ENCODE assay signal across 22 cellular contexts in genomic region chr3:174336774-174337173, GRCh38.
DNase-seq lines count a peak whose midpoint lies in the region; ATAC-seq and TF ChIP-seq lines count a peak whose summit lies in the region.
"Had no signal": no experiment of that assay in that cellular context is flagged by ENCODE, and none has a peak within 500 bp of the region (broad histone marks: within the 10 kb centered on the region; RNA-seq: fewer than 3 reads in every experiment).

No MANE protein-coding gene starts in this region.

- peak overlapping the region; percentile 93 for H3K27ac Mint-ChIP-seq in dendritic cell treated with granulocyte-macrophage colony-stimulating factor and Interleukin-4, amounts not matched to agents 40 ng/mL and 50 ng/mL, for 4 days
- H3K27ac Mint-ChIP-seq: CD8-positive, alpha-beta T cell had no signal

- no peaks in the 10 kb centered on the region; the same call in 1 of the 2 replicates for H3F3A ChIP-seq in GM23248 (ENCODE audit: insufficient read depth)

- no peak overlapping the region for H3K9ac ChIP-seq in GM23248

- H3K27ac ChIP-seq in GM23248 (no peak overlapping the region), osteoblast (ENCODE audit: low read depth, low read length) (no peak overlapping the region)
- H3K27ac ChIP-seq: PC-9 had no signal

- H3K4me3 ChIP-seq in GM23248 (no peak overlapping the region), osteoblast (ENCODE audit: insufficient read depth, low read length) (no peak overlapping the region)
- H3K4me3 ChIP-seq: HAP-1, K562, MG63, PC-9 had no signal

- in situ Hi-C loops in GM23248 (cut with MboI), result no loop called here

- no peaks in the 10 kb centered on the region for H3K79me2 ChIP-seq in GM23248 (ENCODE audit: insufficient read depth)
- H3K79me2 ChIP-seq in osteoblast (ENCODE audit: insufficient read depth, low read length), result no peaks in the 10 kb centered on the region

- H2AFZ ChIP-seq in GM23248, result 0 out of 2 replicates have a peak overlapping the region, but pooled peaks have one; percentile 20
- H2AFZ ChIP-seq in osteoblast (ENCODE audit: low read length), result peak overlapping the region; percentile 34
- H2AFZ ChIP-seq: PC-9 had no signal

- ATAC-seq in GM19395 (IDR thresholded peaks at IDR 0.05; ENCODE audit: unreplicated experiment) (no peak), GM19452 (IDR thresholded peaks at IDR 0.05; ENCODE audit: unreplicated experiment) (no peak)
- ATAC-seq: CD8-positive, alpha-beta T cell; HepG2; K562; SK-N-SH treated with all-trans-retinoic acid at 6 μM for 48 hours had no signal

- H3K27me3 ChIP-seq in GM23248 (replicated peaks; ENCODE audit: insufficient read depth), result no peaks in the 10 kb centered on the region
- no peaks in the 10 kb centered on the region for H3K27me3 ChIP-seq in osteoblast (ENCODE audit: insufficient read depth, low read length)
- H3K27me3 ChIP-seq: MG63 had no signal

- H3K9me3 ChIP-seq in GM23248 (ENCODE audit: low read depth), result no peaks in the 10 kb centered on the region
- no peaks in the 10 kb centered on the region for H3K9me3 ChIP-seq in osteoblast (ENCODE audit: low read depth, low read length)
- H3K9me3 ChIP-seq: HAP-1, MG63 had no signal

- H3K36me3 Mint-ChIP-seq in dendritic cell treated with granulocyte-macrophage colony-stimulating factor and Interleukin-4, amounts not matched to agents 40 ng/mL and 50 ng/mL, for 4 days (ENCODE audit: low read depth), result no peaks in the 10 kb centered on the region
- H3K36me3 Mint-ChIP-seq: CD8-positive, alpha-beta T cell had no signal

- H3K36me3 ChIP-seq in GM23248 (ENCODE audit: low read depth) (no peaks in the 10 kb centered on the region), osteoblast (ENCODE audit: insufficient read depth, low read length) (no peaks in the 10 kb centered on the region)
- H3K36me3 ChIP-seq: HAP-1, MG63 had no signal

- TF ChIP-seq CTCF in osteoblast (IDR thresholded peaks at IDR 0.05; ENCODE audit: extremely low read depth, low read depth, low read length), result no peak

- H3K4me1 Mint-ChIP-seq in dendritic cell treated with granulocyte-macrophage colony-stimulating factor and Interleukin-4, amounts not matched to agents 40 ng/mL and 50 ng/mL, for 4 days (ENCODE audit: low read depth), result peaks cover 42% of the 10 kb centered on the region

- peak; percentile 17 for DNase-seq in Ammon's horn (ENCODE audit: low spot score)
- no peak for DNase-seq in GM23248
- no peak for DNase-seq in osteoblast (ENCODE audit: insufficient read length, low spot score, missing footprints)
- no peak for DNase-seq in NCI-H446 treated with DMSO at 0.1 percent for 48 hours (lab: John Stamatoyannopoulos, UW)
- DNase-seq in GM03348 (ENCODE audit: low spot score), result no peak
- DNase-seq: Calu3; CD8-positive, alpha-beta T cell; MG63; NCI-H1092 treated with DMSO at 0.1 percent for 48 hours; NCI-H146; NCI-H2029; NCI-H345; NCI-H524 treated with DMSO at 0.1 percent for 48 hours; PC-9; SHP77 treated with DMSO at 0.1 percent for 48 hours had no signal

- H3K4me1 ChIP-seq in GM23248 (ENCODE audit: insufficient read depth) (no peaks in the 10 kb centered on the region), osteoblast (ENCODE audit: insufficient read depth, low read length) (no peaks in the 10 kb centered on the region)

- no peaks in the 10 kb centered on the region for H3K9me3 Mint-ChIP-seq in dendritic cell treated with granulocyte-macrophage colony-stimulating factor and Interleukin-4, amounts not matched to agents 40 ng/mL and 50 ng/mL, for 4 days
- H3K9me3 Mint-ChIP-seq: CD8-positive, alpha-beta T cell had no signal

- H3K27me3 Mint-ChIP-seq in dendritic cell treated with granulocyte-macrophage colony-stimulating factor and Interleukin-4, amounts not matched to agents 40 ng/mL and 50 ng/mL, for 4 days, result no peaks in the 10 kb centered on the region

- H3K4me3 Mint-ChIP-seq in dendritic cell treated with granulocyte-macrophage colony-stimulating factor and Interleukin-4, amounts not matched to agents 40 ng/mL and 50 ng/mL, for 4 days, result peak overlapping the region; percentile 43
- H3K4me3 Mint-ChIP-seq: CD8-positive, alpha-beta T cell had no signal

- intact Hi-C loops in dendritic cell treated with granulocyte-macrophage colony-stimulating factor and Interleukin-4, amounts not matched to agents 40 ng/mL and 50 ng/mL, for 4 days (cut with micrococcal nuclease), result no loop called here

- no peak overlapping the region for H3K4me2 ChIP-seq in GM23248 (ENCODE audit: unreplicated experiment)
- no peak overlapping the region for H3K4me2 ChIP-seq in osteoblast (ENCODE audit: insufficient read depth, low read length)
- H3K4me2 ChIP-seq: PC-9 had no signal

- no peaks in the 10 kb centered on the region for H3K9me2 ChIP-seq in GM23248 (ENCODE audit: insufficient read depth)

- H4K20me1 ChIP-seq in GM23248 (ENCODE audit: insufficient read depth) (no peaks in the 10 kb centered on the region), osteoblast (ENCODE audit: insufficient read depth, low read length) (no peaks in the 10 kb centered on the region)

- WGBS in GM23248 (ENCODE audit: low coverage in 1 of 2, low lambda C conversion rate in 2 of 2, missing lambda C conversion rate in 2 of 2), 2 experiments, result 89 to 93% methylated on average over 4 of the region's 4 CpGs
